2 cellular contexts compared by ENCODE assay signal in the genomic region with DNA sequence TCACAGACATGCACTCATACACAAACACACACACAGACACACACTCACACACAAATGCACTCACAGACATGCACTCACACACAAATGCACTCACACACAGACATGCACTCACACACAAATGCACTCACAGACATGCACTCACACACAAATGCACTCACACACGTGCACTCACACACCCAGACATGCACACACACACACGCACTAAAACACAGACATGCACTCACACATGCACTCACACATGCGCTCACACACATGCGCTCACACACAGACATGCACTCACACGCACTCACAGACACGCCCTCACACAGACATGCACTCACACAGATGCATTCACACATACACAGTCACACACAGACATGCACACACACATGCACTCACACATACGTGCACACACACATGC.
TF ChIP-seq lines count a peak whose summit lies in the region.

No MANE protein-coding gene starts in this region.

TF ChIP-seq in HepG2, 621 proteins besides CTCF, POLR2A, EP300 and RAD21:
- no peak for TF ChIP-seq ZNF629 (CRISPR knock-in tag; conservative IDR thresholded peaks at IDR 0.05)
- TF ChIP-seq, protein P1, sequence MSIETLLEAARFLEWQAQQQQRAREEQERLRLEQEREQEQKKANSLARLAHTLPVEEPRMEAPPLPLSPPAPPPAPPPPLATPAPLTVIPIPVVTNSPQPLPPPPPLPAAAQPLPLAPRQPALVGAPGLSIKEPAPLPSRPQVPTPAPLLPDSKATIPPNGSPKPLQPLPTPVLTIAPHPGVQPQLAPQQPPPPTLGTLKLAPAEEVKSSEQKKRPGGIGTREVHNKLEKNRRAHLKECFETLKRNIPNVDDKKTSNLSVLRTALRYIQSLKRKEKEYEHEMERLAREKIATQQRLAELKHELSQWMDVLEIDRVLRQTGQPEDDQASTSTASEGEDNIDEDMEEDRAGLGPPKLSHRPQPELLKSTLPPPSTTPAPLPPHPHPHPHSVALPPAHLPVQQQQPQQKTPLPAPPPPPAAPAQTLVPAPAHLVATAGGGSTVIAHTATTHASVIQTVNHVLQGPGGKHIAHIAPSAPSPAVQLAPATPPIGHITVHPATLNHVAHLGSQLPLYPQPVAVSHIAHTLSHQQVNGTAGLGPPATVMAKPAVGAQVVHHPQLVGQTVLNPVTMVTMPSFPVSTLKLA (IDR thresholded peaks at IDR 0.05), result peak; percentile 64
- TF ChIP-seq, protein P2, sequence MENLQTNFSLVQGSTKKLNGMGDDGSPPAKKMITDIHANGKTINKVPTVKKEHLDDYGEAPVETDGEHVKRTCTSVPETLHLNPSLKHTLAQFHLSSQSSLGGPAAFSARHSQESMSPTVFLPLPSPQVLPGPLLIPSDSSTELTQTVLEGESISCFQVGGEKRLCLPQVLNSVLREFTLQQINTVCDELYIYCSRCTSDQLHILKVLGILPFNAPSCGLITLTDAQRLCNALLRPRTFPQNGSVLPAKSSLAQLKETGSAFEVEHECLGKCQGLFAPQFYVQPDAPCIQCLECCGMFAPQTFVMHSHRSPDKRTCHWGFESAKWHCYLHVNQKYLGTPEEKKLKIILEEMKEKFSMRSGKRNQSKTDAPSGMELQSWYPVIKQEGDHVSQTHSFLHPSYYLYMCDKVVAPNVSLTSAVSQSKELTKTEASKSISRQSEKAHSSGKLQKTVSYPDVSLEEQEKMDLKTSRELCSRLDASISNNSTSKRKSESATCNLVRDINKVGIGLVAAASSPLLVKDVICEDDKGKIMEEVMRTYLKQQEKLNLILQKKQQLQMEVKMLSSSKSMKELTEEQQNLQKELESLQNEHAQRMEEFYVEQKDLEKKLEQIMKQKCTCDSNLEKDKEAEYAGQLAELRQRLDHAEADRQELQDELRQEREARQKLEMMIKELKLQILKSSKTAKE (CRISPR knock-in tag; IDR thresholded peaks at IDR 0.05; ENCODE audit: borderline replicate concordance), result 0 out of 2 replicates have a peak, but pooled peaks have one; percentile 29
TF ChIP-seq in HepG2: peak in this region for 2.

TF ChIP-seq in K562, 482 proteins besides CTCF, POLR2A, EP300 and RAD21 (continues in another document):
- TF ChIP-seq ZNF77 (CRISPR knock-in tag; IDR thresholded peaks at IDR 0.05) (no peak), KDM5B (IDR thresholded peaks at IDR 0.05; ENCODE audit: insufficient replicate concordance, low read depth, low read length) (no peak), WHSC1 (IDR thresholded peaks at IDR 0.05; ENCODE audit: low read length) (no peak), PURB (CRISPR knock-in tag; IDR thresholded peaks at IDR 0.05; ENCODE audit: low read depth) (no peak), SAP30 (IDR thresholded peaks at IDR 0.05; ENCODE audit: borderline replicate concordance, insufficient read depth, low read depth, low read length, poor library complexity, severe bottlenecking) (no peak), CREB1 (IDR thresholded peaks at IDR 0.05) (no peak), CREB1 (CRISPR knock-in tag; IDR thresholded peaks at IDR 0.05) (no peak), KLF13 (tag; IDR thresholded peaks at IDR 0.05; ENCODE audit: borderline replicate concordance, low read depth) (peak; percentile 10; the same call in 1 of the 2 replicates), STAG1 (CRISPR knock-in tag; IDR thresholded peaks at IDR 0.05; ENCODE audit: borderline replicate concordance) (0 out of 2 replicates have a peak, but pooled peaks have one; percentile 8), SPI1 (IDR thresholded peaks at IDR 0.05; ENCODE audit: borderline replicate concordance, low read depth, low read length) (no peak), ZNF830 (CRISPR knock-in tag; IDR thresholded peaks at IDR 0.05) (no peak), KAT8 (IDR thresholded peaks at IDR 0.05; ENCODE audit: low read depth) (no peak)
- TF ChIP-seq, protein P3, sequence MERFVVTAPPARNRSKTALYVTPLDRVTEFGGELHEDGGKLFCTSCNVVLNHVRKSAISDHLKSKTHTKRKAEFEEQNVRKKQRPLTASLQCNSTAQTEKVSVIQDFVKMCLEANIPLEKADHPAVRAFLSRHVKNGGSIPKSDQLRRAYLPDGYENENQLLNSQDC (CRISPR knock-in tag; IDR thresholded peaks at IDR 0.05), result no peak
- TF ChIP-seq, protein P4, sequence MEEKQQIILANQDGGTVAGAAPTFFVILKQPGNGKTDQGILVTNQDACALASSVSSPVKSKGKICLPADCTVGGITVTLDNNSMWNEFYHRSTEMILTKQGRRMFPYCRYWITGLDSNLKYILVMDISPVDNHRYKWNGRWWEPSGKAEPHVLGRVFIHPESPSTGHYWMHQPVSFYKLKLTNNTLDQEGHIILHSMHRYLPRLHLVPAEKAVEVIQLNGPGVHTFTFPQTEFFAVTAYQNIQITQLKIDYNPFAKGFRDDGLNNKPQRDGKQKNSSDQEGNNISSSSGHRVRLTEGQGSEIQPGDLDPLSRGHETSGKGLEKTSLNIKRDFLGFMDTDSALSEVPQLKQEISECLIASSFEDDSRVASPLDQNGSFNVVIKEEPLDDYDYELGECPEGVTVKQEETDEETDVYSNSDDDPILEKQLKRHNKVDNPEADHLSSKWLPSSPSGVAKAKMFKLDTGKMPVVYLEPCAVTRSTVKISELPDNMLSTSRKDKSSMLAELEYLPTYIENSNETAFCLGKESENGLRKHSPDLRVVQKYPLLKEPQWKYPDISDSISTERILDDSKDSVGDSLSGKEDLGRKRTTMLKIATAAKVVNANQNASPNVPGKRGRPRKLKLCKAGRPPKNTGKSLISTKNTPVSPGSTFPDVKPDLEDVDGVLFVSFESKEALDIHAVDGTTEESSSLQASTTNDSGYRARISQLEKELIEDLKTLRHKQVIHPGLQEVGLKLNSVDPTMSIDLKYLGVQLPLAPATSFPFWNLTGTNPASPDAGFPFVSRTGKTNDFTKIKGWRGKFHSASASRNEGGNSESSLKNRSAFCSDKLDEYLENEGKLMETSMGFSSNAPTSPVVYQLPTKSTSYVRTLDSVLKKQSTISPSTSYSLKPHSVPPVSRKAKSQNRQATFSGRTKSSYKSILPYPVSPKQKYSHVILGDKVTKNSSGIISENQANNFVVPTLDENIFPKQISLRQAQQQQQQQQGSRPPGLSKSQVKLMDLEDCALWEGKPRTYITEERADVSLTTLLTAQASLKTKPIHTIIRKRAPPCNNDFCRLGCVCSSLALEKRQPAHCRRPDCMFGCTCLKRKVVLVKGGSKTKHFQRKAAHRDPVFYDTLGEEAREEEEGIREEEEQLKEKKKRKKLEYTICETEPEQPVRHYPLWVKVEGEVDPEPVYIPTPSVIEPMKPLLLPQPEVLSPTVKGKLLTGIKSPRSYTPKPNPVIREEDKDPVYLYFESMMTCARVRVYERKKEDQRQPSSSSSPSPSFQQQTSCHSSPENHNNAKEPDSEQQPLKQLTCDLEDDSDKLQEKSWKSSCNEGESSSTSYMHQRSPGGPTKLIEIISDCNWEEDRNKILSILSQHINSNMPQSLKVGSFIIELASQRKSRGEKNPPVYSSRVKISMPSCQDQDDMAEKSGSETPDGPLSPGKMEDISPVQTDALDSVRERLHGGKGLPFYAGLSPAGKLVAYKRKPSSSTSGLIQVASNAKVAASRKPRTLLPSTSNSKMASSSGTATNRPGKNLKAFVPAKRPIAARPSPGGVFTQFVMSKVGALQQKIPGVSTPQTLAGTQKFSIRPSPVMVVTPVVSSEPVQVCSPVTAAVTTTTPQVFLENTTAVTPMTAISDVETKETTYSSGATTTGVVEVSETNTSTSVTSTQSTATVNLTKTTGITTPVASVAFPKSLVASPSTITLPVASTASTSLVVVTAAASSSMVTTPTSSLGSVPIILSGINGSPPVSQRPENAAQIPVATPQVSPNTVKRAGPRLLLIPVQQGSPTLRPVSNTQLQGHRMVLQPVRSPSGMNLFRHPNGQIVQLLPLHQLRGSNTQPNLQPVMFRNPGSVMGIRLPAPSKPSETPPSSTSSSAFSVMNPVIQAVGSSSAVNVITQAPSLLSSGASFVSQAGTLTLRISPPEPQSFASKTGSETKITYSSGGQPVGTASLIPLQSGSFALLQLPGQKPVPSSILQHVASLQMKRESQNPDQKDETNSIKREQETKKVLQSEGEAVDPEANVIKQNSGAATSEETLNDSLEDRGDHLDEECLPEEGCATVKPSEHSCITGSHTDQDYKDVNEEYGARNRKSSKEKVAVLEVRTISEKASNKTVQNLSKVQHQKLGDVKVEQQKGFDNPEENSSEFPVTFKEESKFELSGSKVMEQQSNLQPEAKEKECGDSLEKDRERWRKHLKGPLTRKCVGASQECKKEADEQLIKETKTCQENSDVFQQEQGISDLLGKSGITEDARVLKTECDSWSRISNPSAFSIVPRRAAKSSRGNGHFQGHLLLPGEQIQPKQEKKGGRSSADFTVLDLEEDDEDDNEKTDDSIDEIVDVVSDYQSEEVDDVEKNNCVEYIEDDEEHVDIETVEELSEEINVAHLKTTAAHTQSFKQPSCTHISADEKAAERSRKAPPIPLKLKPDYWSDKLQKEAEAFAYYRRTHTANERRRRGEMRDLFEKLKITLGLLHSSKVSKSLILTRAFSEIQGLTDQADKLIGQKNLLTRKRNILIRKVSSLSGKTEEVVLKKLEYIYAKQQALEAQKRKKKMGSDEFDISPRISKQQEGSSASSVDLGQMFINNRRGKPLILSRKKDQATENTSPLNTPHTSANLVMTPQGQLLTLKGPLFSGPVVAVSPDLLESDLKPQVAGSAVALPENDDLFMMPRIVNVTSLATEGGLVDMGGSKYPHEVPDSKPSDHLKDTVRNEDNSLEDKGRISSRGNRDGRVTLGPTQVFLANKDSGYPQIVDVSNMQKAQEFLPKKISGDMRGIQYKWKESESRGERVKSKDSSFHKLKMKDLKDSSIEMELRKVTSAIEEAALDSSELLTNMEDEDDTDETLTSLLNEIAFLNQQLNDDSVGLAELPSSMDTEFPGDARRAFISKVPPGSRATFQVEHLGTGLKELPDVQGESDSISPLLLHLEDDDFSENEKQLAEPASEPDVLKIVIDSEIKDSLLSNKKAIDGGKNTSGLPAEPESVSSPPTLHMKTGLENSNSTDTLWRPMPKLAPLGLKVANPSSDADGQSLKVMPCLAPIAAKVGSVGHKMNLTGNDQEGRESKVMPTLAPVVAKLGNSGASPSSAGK (IDR thresholded peaks at IDR 0.05), result no peak
- TF ChIP-seq, protein P5, sequence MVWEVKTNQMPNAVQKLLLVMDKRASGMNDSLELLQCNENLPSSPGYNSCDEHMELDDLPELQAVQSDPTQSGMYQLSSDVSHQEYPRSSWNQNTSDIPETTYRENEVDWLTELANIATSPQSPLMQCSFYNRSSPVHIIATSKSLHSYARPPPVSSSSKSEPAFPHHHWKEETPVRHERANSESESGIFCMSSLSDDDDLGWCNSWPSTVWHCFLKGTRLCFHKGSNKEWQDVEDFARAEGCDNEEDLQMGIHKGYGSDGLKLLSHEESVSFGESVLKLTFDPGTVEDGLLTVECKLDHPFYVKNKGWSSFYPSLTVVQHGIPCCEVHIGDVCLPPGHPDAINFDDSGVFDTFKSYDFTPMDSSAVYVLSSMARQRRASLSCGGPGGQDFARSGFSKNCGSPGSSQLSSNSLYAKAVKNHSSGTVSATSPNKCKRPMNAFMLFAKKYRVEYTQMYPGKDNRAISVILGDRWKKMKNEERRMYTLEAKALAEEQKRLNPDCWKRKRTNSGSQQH (CRISPR knock-in tag; IDR thresholded peaks at IDR 0.05), result no peak
- TF ChIP-seq, protein P6, sequence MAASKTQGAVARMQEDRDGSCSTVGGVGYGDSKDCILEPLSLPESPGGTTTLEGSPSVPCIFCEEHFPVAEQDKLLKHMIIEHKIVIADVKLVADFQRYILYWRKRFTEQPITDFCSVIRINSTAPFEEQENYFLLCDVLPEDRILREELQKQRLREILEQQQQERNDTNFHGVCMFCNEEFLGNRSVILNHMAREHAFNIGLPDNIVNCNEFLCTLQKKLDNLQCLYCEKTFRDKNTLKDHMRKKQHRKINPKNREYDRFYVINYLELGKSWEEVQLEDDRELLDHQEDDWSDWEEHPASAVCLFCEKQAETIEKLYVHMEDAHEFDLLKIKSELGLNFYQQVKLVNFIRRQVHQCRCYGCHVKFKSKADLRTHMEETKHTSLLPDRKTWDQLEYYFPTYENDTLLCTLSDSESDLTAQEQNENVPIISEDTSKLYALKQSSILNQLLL (CRISPR knock-in tag; IDR thresholded peaks at IDR 0.05; ENCODE audit: borderline replicate concordance), result no peak
- TF ChIP-seq, protein P7, sequence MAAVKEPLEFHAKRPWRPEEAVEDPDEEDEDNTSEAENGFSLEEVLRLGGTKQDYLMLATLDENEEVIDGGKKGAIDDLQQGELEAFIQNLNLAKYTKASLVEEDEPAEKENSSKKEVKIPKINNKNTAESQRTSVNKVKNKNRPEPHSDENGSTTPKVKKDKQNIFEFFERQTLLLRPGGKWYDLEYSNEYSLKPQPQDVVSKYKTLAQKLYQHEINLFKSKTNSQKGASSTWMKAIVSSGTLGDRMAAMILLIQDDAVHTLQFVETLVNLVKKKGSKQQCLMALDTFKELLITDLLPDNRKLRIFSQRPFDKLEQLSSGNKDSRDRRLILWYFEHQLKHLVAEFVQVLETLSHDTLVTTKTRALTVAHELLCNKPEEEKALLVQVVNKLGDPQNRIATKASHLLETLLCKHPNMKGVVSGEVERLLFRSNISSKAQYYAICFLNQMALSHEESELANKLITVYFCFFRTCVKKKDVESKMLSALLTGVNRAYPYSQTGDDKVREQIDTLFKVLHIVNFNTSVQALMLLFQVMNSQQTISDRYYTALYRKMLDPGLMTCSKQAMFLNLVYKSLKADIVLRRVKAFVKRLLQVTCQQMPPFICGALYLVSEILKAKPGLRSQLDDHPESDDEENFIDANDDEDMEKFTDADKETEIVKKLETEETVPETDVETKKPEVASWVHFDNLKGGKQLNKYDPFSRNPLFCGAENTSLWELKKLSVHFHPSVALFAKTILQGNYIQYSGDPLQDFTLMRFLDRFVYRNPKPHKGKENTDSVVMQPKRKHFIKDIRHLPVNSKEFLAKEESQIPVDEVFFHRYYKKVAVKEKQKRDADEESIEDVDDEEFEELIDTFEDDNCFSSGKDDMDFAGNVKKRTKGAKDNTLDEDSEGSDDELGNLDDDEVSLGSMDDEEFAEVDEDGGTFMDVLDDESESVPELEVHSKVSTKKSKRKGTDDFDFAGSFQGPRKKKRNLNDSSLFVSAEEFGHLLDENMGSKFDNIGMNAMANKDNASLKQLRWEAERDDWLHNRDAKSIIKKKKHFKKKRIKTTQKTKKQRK (IDR thresholded peaks at IDR 0.05; ENCODE audit: borderline replicate concordance, low read depth, low read length), result no peak
- TF ChIP-seq, protein P8, sequence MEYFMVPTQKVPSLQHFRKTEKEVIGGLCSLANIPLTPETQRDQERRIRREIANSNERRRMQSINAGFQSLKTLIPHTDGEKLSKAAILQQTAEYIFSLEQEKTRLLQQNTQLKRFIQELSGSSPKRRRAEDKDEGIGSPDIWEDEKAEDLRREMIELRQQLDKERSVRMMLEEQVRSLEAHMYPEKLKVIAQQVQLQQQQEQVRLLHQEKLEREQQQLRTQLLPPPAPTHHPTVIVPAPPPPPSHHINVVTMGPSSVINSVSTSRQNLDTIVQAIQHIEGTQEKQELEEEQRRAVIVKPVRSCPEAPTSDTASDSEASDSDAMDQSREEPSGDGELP (CRISPR knock-in tag; IDR thresholded peaks at IDR 0.05; ENCODE audit: borderline replicate concordance), result no peak
- TF ChIP-seq, protein P9, sequence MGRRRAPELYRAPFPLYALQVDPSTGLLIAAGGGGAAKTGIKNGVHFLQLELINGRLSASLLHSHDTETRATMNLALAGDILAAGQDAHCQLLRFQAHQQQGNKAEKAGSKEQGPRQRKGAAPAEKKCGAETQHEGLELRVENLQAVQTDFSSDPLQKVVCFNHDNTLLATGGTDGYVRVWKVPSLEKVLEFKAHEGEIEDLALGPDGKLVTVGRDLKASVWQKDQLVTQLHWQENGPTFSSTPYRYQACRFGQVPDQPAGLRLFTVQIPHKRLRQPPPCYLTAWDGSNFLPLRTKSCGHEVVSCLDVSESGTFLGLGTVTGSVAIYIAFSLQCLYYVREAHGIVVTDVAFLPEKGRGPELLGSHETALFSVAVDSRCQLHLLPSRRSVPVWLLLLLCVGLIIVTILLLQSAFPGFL (CRISPR knock-in tag; IDR thresholded peaks at IDR 0.05), result no peak
- TF ChIP-seq, protein P10, sequence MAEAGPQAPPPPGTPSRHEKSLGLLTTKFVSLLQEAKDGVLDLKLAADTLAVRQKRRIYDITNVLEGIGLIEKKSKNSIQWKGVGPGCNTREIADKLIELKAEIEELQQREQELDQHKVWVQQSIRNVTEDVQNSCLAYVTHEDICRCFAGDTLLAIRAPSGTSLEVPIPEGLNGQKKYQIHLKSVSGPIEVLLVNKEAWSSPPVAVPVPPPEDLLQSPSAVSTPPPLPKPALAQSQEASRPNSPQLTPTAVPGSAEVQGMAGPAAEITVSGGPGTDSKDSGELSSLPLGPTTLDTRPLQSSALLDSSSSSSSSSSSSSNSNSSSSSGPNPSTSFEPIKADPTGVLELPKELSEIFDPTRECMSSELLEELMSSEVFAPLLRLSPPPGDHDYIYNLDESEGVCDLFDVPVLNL (CRISPR knock-in tag; IDR thresholded peaks at IDR 0.05; ENCODE audit: low read depth), result no peak
